In genomic region chr4:74919783-74920182, GRCh38 we compare ENCODE assay signal across 1 cellular context.
A peak's percentile ranks its signal among the peaks of the same experiment; 100 is the strongest.
TF ChIP-seq lines count a peak whose summit lies in the region.

No MANE protein-coding gene starts in this region.

TF ChIP-seq in GM12878, 131 proteins besides CTCF, POLR2A, EP300 and RAD21 (continued from another document):
- no peak for TF ChIP-seq SIN3A (IDR thresholded peaks at IDR 0.05; ENCODE audit: low read depth, low read length)
- TF ChIP-seq, protein P1, sequence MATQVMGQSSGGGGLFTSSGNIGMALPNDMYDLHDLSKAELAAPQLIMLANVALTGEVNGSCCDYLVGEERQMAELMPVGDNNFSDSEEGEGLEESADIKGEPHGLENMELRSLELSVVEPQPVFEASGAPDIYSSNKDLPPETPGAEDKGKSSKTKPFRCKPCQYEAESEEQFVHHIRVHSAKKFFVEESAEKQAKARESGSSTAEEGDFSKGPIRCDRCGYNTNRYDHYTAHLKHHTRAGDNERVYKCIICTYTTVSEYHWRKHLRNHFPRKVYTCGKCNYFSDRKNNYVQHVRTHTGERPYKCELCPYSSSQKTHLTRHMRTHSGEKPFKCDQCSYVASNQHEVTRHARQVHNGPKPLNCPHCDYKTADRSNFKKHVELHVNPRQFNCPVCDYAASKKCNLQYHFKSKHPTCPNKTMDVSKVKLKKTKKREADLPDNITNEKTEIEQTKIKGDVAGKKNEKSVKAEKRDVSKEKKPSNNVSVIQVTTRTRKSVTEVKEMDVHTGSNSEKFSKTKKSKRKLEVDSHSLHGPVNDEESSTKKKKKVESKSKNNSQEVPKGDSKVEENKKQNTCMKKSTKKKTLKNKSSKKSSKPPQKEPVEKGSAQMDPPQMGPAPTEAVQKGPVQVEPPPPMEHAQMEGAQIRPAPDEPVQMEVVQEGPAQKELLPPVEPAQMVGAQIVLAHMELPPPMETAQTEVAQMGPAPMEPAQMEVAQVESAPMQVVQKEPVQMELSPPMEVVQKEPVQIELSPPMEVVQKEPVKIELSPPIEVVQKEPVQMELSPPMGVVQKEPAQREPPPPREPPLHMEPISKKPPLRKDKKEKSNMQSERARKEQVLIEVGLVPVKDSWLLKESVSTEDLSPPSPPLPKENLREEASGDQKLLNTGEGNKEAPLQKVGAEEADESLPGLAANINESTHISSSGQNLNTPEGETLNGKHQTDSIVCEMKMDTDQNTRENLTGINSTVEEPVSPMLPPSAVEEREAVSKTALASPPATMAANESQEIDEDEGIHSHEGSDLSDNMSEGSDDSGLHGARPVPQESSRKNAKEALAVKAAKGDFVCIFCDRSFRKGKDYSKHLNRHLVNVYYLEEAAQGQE (IDR thresholded peaks at IDR 0.05; ENCODE audit: low read depth, low read length) = no peak
- peak; percentile 37 for TF ChIP-seq MEF2B (IDR thresholded peaks at IDR 0.05; ENCODE audit: partially characterized antibody, poor library complexity, severe bottlenecking)
- TF ChIP-seq, protein P2, sequence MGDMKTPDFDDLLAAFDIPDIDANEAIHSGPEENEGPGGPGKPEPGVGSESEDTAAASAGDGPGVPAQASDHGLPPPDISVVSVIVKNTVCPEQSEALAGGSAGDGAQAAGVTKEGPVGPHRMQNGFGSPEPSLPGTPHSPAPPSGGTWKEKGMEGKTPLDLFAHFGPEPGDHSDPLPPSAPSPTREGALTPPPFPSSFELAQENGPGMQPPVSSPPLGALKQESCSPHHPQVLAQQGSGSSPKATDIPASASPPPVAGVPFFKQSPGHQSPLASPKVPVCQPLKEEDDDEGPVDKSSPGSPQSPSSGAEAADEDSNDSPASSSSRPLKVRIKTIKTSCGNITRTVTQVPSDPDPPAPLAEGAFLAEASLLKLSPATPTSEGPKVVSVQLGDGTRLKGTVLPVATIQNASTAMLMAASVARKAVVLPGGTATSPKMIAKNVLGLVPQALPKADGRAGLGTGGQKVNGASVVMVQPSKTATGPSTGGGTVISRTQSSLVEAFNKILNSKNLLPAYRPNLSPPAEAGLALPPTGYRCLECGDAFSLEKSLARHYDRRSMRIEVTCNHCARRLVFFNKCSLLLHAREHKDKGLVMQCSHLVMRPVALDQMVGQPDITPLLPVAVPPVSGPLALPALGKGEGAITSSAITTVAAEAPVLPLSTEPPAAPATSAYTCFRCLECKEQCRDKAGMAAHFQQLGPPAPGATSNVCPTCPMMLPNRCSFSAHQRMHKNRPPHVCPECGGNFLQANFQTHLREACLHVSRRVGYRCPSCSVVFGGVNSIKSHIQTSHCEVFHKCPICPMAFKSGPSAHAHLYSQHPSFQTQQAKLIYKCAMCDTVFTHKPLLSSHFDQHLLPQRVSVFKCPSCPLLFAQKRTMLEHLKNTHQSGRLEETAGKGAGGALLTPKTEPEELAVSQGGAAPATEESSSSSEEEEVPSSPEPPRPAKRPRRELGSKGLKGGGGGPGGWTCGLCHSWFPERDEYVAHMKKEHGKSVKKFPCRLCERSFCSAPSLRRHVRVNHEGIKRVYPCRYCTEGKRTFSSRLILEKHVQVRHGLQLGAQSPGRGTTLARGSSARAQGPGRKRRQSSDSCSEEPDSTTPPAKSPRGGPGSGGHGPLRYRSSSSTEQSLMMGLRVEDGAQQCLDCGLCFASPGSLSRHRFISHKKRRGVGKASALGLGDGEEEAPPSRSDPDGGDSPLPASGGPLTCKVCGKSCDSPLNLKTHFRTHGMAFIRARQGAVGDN (IDR thresholded peaks at IDR 0.05) = no peak
- TF ChIP-seq NBN (IDR thresholded peaks at IDR 0.05) = 0 out of 2 replicates have a peak, but pooled peaks have one; percentile 20
- TF ChIP-seq, protein P3, sequence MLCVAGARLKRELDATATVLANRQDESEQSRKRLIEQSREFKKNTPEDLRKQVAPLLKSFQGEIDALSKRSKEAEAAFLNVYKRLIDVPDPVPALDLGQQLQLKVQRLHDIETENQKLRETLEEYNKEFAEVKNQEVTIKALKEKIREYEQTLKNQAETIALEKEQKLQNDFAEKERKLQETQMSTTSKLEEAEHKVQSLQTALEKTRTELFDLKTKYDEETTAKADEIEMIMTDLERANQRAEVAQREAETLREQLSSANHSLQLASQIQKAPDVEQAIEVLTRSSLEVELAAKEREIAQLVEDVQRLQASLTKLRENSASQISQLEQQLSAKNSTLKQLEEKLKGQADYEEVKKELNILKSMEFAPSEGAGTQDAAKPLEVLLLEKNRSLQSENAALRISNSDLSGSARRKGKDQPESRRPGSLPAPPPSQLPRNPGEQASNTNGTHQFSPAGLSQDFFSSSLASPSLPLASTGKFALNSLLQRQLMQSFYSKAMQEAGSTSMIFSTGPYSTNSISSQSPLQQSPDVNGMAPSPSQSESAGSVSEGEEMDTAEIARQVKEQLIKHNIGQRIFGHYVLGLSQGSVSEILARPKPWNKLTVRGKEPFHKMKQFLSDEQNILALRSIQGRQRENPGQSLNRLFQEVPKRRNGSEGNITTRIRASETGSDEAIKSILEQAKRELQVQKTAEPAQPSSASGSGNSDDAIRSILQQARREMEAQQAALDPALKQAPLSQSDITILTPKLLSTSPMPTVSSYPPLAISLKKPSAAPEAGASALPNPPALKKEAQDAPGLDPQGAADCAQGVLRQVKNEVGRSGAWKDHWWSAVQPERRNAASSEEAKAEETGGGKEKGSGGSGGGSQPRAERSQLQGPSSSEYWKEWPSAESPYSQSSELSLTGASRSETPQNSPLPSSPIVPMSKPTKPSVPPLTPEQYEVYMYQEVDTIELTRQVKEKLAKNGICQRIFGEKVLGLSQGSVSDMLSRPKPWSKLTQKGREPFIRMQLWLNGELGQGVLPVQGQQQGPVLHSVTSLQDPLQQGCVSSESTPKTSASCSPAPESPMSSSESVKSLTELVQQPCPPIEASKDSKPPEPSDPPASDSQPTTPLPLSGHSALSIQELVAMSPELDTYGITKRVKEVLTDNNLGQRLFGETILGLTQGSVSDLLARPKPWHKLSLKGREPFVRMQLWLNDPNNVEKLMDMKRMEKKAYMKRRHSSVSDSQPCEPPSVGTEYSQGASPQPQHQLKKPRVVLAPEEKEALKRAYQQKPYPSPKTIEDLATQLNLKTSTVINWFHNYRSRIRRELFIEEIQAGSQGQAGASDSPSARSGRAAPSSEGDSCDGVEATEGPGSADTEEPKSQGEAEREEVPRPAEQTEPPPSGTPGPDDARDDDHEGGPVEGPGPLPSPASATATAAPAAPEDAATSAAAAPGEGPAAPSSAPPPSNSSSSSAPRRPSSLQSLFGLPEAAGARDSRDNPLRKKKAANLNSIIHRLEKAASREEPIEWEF (IDR thresholded peaks at IDR 0.05; ENCODE audit: insufficient replicate concordance, low read depth, low read length) = peak; percentile 13
- peak; percentile 92 for TF ChIP-seq NFIC (IDR thresholded peaks at IDR 0.05; ENCODE audit: low read depth, low read length)
- peak; percentile 24; the same call in 1 of the 2 replicates for TF ChIP-seq ZNF384 (IDR thresholded peaks at IDR 0.05; ENCODE audit: borderline replicate concordance, low read depth, low read length)
- peak; percentile 87 for TF ChIP-seq MEF2A (IDR thresholded peaks at IDR 0.05; ENCODE audit: insufficient read depth, low read depth, low read length)
- no peak for TF ChIP-seq SMAD1 (IDR thresholded peaks at IDR 0.05; ENCODE audit: low read depth, partially characterized antibody)
- no peak for TF ChIP-seq SMC3 (IDR thresholded peaks at IDR 0.05; ENCODE audit: borderline replicate concordance, low read length)
- TF ChIP-seq RELB (IDR thresholded peaks at IDR 0.05; ENCODE audit: low read depth) = peak; percentile 35; the same call in 1 of the 2 replicates
- peak; percentile 20; the same call in 1 of the 2 replicates for TF ChIP-seq CREM (IDR thresholded peaks at IDR 0.05; ENCODE audit: low read depth)
- no peak for TF ChIP-seq E2F8 (IDR thresholded peaks at IDR 0.05; ENCODE audit: low read depth, partially characterized antibody)
- TF ChIP-seq SREBF2 (IDR thresholded peaks at IDR 0.05; ENCODE audit: low read length) = no peak
- peak; percentile 78 for TF ChIP-seq JUNB (IDR thresholded peaks at IDR 0.05)
- TF ChIP-seq, protein P4, sequence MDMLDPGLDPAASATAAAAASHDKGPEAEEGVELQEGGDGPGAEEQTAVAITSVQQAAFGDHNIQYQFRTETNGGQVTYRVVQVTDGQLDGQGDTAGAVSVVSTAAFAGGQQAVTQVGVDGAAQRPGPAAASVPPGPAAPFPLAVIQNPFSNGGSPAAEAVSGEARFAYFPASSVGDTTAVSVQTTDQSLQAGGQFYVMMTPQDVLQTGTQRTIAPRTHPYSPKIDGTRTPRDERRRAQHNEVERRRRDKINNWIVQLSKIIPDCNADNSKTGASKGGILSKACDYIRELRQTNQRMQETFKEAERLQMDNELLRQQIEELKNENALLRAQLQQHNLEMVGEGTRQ (IDR thresholded peaks at IDR 0.05; ENCODE audit: borderline replicate concordance, low read depth, low read length) = no peak
- TF ChIP-seq ZBTB4 (CRISPR knock-in tag; IDR thresholded peaks at IDR 0.05) = no peak
- no peak for TF ChIP-seq ZSCAN29 (IDR thresholded peaks at IDR 0.05)
- TF ChIP-seq RUNX3 (IDR thresholded peaks at IDR 0.05; ENCODE audit: low read length) = peak; percentile 34; the same call in 1 of the 2 replicates
- TF ChIP-seq ZNF592 (IDR thresholded peaks at IDR 0.05) = no peak
- TF ChIP-seq STAT1 (conservative IDR thresholded peaks at IDR 0.05) = no peak
- 0 out of 2 replicates have a peak, but pooled peaks have one; percentile 10 for TF ChIP-seq DPF2 (IDR thresholded peaks at IDR 0.05)
- no peak for TF ChIP-seq MYB (IDR thresholded peaks at IDR 0.05; ENCODE audit: borderline replicate concordance, low read depth, low read length)
